Comparison of ENCODE assay signal across 11 cellular contexts in the genomic region with DNA sequence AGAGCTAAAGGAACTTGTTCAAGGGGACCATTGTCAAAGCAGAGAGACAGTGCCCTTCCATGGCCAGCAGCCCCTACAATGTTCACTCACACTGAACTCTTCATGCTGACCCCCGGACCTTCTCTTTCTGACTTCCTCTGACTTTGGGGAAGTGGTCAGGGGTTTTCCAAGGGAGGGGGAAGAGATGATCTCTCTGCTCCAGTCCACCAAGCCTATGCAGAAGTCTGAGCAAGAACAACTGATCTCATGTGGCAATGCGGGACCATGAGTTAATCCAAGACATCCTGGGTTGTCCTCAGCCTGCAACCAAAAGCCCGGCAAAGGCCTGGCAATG. TPM values are rescaled to one million over a fixed set of nuclear protein-coding genes. Genes with fewer than 3 reads are reported as not detected.
DNase-seq lines count a peak whose midpoint lies in the region; ATAC-seq and TF ChIP-seq lines count a peak whose summit lies in the region.
"Had no signal": no experiment of that assay in that cellular context is flagged by ENCODE, and none has a peak within 500 bp of the region (broad histone marks: within the 10 kb centered on the region; RNA-seq: fewer than 3 reads in every experiment).

No MANE protein-coding gene starts in this region.

- no peaks in the 10 kb centered on the region; the same call in 1 of the 2 replicates for H3K9me1 ChIP-seq in IMR-90 (ENCODE audit: insufficient read depth, low read length)

- peaks cover 4 to 17% (median 11%) of the 10 kb centered on the region in 7 donors for H3K4me1 Mint-ChIP-seq in naive thymus-derived CD4-positive, alpha-beta T cell

- peak overlapping the region; percentile 96 for H2AFZ ChIP-seq in IMR-90 (replicated peaks; ENCODE audit: low read length, poor library complexity)

- H4K91ac ChIP-seq in IMR-90 (ENCODE audit: insufficient read depth, low read depth, low read length) = no peak overlapping the region

- no peak overlapping the region for H3K4ac ChIP-seq in IMR-90 (ENCODE audit: low read depth, low read length)

- no peak overlapping the region for H2BK15ac ChIP-seq in IMR-90 (ENCODE audit: low read depth, low read length)

- H3K9ac ChIP-seq in IMR-90 (ENCODE audit: low read depth, low read length) = no peak overlapping the region

- H3K4me1 ChIP-seq in IMR-90 (ENCODE audit: control insufficient read depth, insufficient read depth, low read length) = peaks cover 10% of the 10 kb centered on the region
- peaks cover 10% of the 10 kb centered on the region in 2 donors for H3K4me1 ChIP-seq in naive thymus-derived CD4-positive, alpha-beta T cell (ENCODE audit: control insufficient read depth in 2 of 2, insufficient read depth in 2 of 2, low read length in 2 of 2)
- H3K4me1 ChIP-seq: testis had no signal

- no peak overlapping the region for H4K8ac ChIP-seq in IMR-90 (ENCODE audit: low read depth in 2 of 2, low read length in 2 of 2)

- peaks cover 0 to 7% of the 10 kb centered on the region in 2 experiments; a peak in 1 of 4 replicates for H3K79me1 ChIP-seq in IMR-90 (ENCODE audit: low read depth in 1 of 2, low read length in 2 of 2)

- no peak overlapping the region for H3K4me3 ChIP-seq in IMR-90 (ENCODE audit: insufficient read depth, low read depth, low read length)
- no peak overlapping the region for H3K4me3 ChIP-seq in naive thymus-derived CD4-positive, alpha-beta T cell (ENCODE audit: low read length)
- H3K4me3 ChIP-seq: testis had no signal

- H3K9me3 ChIP-seq in IMR-90 (ENCODE audit: control insufficient read depth, insufficient read depth, low read length) = no peaks in the 10 kb centered on the region
- H3K9me3 ChIP-seq in naive thymus-derived CD4-positive, alpha-beta T cell (ENCODE audit: control insufficient read depth in 2 of 3, low read length in 3 of 3) = no peaks in the 10 kb centered on the region
- H3K9me3 ChIP-seq: testis had no signal

- H2AK5ac ChIP-seq in IMR-90 (ENCODE audit: low read depth, low read length) = no peak overlapping the region

- no peak overlapping the region for H4K5ac ChIP-seq in IMR-90 (ENCODE audit: low read depth, low read length)

- H3K27me3 ChIP-seq in IMR-90 (ENCODE audit: control insufficient read depth, insufficient read depth, low read length) = no peaks in the 10 kb centered on the region
- H3K27me3 ChIP-seq in naive thymus-derived CD4-positive, alpha-beta T cell (ENCODE audit: control insufficient read depth in 2 of 2, insufficient read depth in 2 of 2, low read length in 2 of 2) = no peaks in the 10 kb centered on the region
- H3K27me3 ChIP-seq: testis had no signal

- no peak for TF ChIP-seq RAD21 in IMR-90 (IDR thresholded peaks at IDR 0.05; ENCODE audit: low read length)

- H3K9me3 Mint-ChIP-seq in naive thymus-derived CD4-positive, alpha-beta T cell = no peaks in the 10 kb centered on the region

- no peak overlapping the region for H2BK120ac ChIP-seq in IMR-90 (ENCODE audit: low read depth, low read length)

- in situ Hi-C loops in IMR-90 (cut with MboI; ENCODE audit: low sequenced_read_pairs) = loop anchor here (5.0 kb wide), 1 partner anchor 53 kb away; no protein-coding TSS in a partner anchor

- no peak overlapping the region for H3K18ac ChIP-seq in IMR-90 (ENCODE audit: low read depth, low read length)

- ATAC-seq in IMR-90 (ENCODE audit: low read depth) (no peak), HG02763 (IDR thresholded peaks at IDR 0.05; ENCODE audit: unreplicated experiment) (no peak), GM21447 (IDR thresholded peaks at IDR 0.05; ENCODE audit: unreplicated experiment) (no peak)
- peak; percentile 77 for ATAC-seq in naive thymus-derived CD4-positive, alpha-beta T cell

- H2BK20ac ChIP-seq in IMR-90 (ENCODE audit: low read depth, low read length) = no peak overlapping the region

- no peaks in the 10 kb centered on the region for H3K36me3 ChIP-seq in IMR-90 (ENCODE audit: control insufficient read depth, insufficient read depth, low read length)
- no peaks in the 10 kb centered on the region for H3K36me3 ChIP-seq in naive thymus-derived CD4-positive, alpha-beta T cell (ENCODE audit: control insufficient read depth in 2 of 3, insufficient read depth in 3 of 3, low read length in 3 of 3)

- POLR2A ChIA-PET in IMR-90 (lab: Charles Lee; ENCODE audit: unreplicated experiment) = interaction anchor here (0.6 kb wide), 1 partner anchor 22 kb away, joined by 3 read pairs; no protein-coding TSS in a partner anchor
- POLR2A ChIA-PET in naive thymus-derived CD4-positive, alpha-beta T cell (lab: Charles Lee) = interaction anchor here (0.6 to 2.3 kb wide), 11 partner anchors 11 to 434 kb away, joined by 3 to 20 read pairs (median 4); a partner anchor contains a TSS

- no peak overlapping the region for H3K27ac ChIP-seq in IMR-90 (ENCODE audit: insufficient read depth, low read length)
- H3K27ac ChIP-seq in angular gyrus (ENCODE audit: low read depth, low read length) = peak overlapping the region; percentile 83
- H3K27ac ChIP-seq in naive thymus-derived CD4-positive, alpha-beta T cell (ENCODE audit: low read depth, low read length) = no peak overlapping the region

- no peak overlapping the region for H3K14ac ChIP-seq in IMR-90 (replicated peaks; ENCODE audit: low read depth, low read length)

- TF ChIP-seq CTCF in IMR-90 (conservative IDR thresholded peaks at IDR 0.05; ENCODE audit: low read depth, low read length) = no peak

- no peak overlapping the region for H2AK9ac ChIP-seq in IMR-90 (replicated peaks; ENCODE audit: low read depth, low read length, poor library complexity)

- dilution Hi-C loops in IMR-90 (cut with HindIII; ENCODE audit: low sequenced_read_pairs, unreplicated experiment) = no loop called here

- no peak overlapping the region for H3K56ac ChIP-seq in IMR-90 (ENCODE audit: extremely low read depth, insufficient read depth, low read length)

- H2BK5ac ChIP-seq in IMR-90 (ENCODE audit: low read depth, low read length, poor library complexity, severe bottlenecking) = no peak overlapping the region

- WGBS in IMR-90 (ENCODE audit: extremely low coverage in 2 of 2, insufficient read length in 1 of 2), 2 experiments = 80% methylated on average over 1 of the region's 3 CpGs; no CpG with 5 or more reads in 1 of the 2 experiments

- H4K20me1 ChIP-seq in IMR-90 (ENCODE audit: insufficient read depth, low read length) = no peaks in the 10 kb centered on the region

- H3K27ac Mint-ChIP-seq in naive thymus-derived CD4-positive, alpha-beta T cell = no peak overlapping the region
- H3K27ac Mint-ChIP-seq: activated naive CD8-positive, alpha-beta T cell had no signal

- no peaks in the 10 kb centered on the region for H3K27me3 Mint-ChIP-seq in naive thymus-derived CD4-positive, alpha-beta T cell
- H3K27me3 Mint-ChIP-seq: activated naive CD8-positive, alpha-beta T cell had no signal

- no peak for TF ChIP-seq POLR2A in IMR-90 (IDR thresholded peaks at IDR 0.05; ENCODE audit: low read depth, low read length)

- H3K23ac ChIP-seq in IMR-90 (ENCODE audit: low read depth, low read length) = no peak overlapping the region

- BruUV-seq in IMR-90 (replicated peaks; lab: Mats Ljungman, UMichigan) = no TSS peak

- H3K36me3 Mint-ChIP-seq in naive thymus-derived CD4-positive, alpha-beta T cell = no peaks in the 10 kb centered on the region
- H3K36me3 Mint-ChIP-seq: activated naive CD8-positive, alpha-beta T cell had no signal

- CTCF ChIA-PET in IMR-90 (lab: Yijun Ruan, JAX) = interaction anchor here (0.6 to 1.3 kb wide), 11 partner anchors 9 to 67 kb away, joined by 3 to 11 read pairs (median 4); a partner anchor contains a TSS
- CTCF ChIA-PET in naive thymus-derived CD4-positive, alpha-beta T cell (lab: Charles Lee) = interaction anchor here (0.6 to 5.2 kb wide), 14 partner anchors 9 to 500 kb away, joined by 3 to 41 read pairs (median 4); a partner anchor contains a TSS

- intact Hi-C loops in IMR-90 (cut with micrococcal nuclease) = loop anchor here (1.0 kb wide), 2 partner anchors 28 to 52 kb away; no protein-coding TSS in a partner anchor
- intact Hi-C loops in naive thymus-derived CD4-positive, alpha-beta T cell (cut with micrococcal nuclease) = loop anchor here (1.0 to 2.0 kb wide), 6 partner anchors 11 to 79 kb away; a partner anchor contains a TSS

- no peak overlapping the region for H3K4me3 Mint-ChIP-seq in naive thymus-derived CD4-positive, alpha-beta T cell
- H3K4me3 Mint-ChIP-seq: activated naive CD8-positive, alpha-beta T cell had no signal

- H3K4me2 ChIP-seq in IMR-90 (ENCODE audit: low read depth, low read length) = no peak overlapping the region

- DNase-seq in CD1c-positive myeloid dendritic cell (ENCODE audit: extremely low spot score) = peak; percentile 94
- no peak for DNase-seq in IMR-90
- DNase-seq in naive thymus-derived CD4-positive, alpha-beta T cell = no peak
- no peak for DNase-seq in AG20443 (ENCODE audit: low spot score)
- no peak for DNase-seq in activated CD8-positive, alpha-beta memory T cell treated with anti-CD3 and anti-CD28 coated beads, Interleukin-2, amount 50 U/mL, for 48 hours

TF ChIP-seq in IMR-90, 13 proteins besides CTCF, POLR2A, EP300 and RAD21 (continues in another document):
- no peak for TF ChIP-seq SMC3 (IDR thresholded peaks at IDR 0.05; ENCODE audit: low read depth, low read length)

RNA-seq across cellular contexts. Expression of a gene that starts 11.6 kb away (rescaled TPM):
- total RNA-seq in IMR-90 (2012; rRNA removed) = 81.4 and 91.8 TPM in 2 replicates
- 101 and 117 TPM in 2 replicates for polyA plus RNA-seq in IMR-90 (2012; rRNA removed)
- 64.3 and 78.0 TPM in 2 replicates for polyA plus RNA-seq in IMR-90 (2012; cell fraction: cytosol; rRNA removed)
- polyA plus RNA-seq in IMR-90 (2012; cell fraction: nucleus; rRNA removed; ENCODE audit: low replicate concordance) = 272 and 424 TPM in 2 replicates
- 100 to 1,000 TPM; 108 to 236 (median 182) TPM for total RNA-seq in naive thymus-derived CD4-positive, alpha-beta T cell
- polyA plus RNA-seq in naive thymus-derived CD4-positive, alpha-beta T cell = 10 to 100 TPM; 17.0 to 28.5 TPM

RNA-seq across cellular contexts. Expression of a gene that starts 30.8 kb away (rescaled TPM):
- 553 and 927 TPM in 2 replicates for total RNA-seq in IMR-90 (2012; rRNA removed)
- polyA plus RNA-seq in IMR-90 (2012; rRNA removed) = 952 and 1,264 TPM in 2 replicates
- 935 and 1,213 TPM in 2 replicates for polyA plus RNA-seq in IMR-90 (2012; cell fraction: cytosol; rRNA removed)
- 229 and 499 TPM in 2 replicates for polyA plus RNA-seq in IMR-90 (2012; cell fraction: nucleus; rRNA removed; ENCODE audit: low replicate concordance)
- total RNA-seq in naive thymus-derived CD4-positive, alpha-beta T cell = 100 to 1,000 TPM; 207 to 278 (median 256) TPM
- 100 to 1,000 TPM; 366 to 393 TPM for polyA plus RNA-seq in naive thymus-derived CD4-positive, alpha-beta T cell

RNA-seq across cellular contexts. Expression of a gene that starts 48.5 kb away (rescaled TPM):
- not detected in 2 replicates for total RNA-seq in IMR-90 (2012; rRNA removed)
- polyA plus RNA-seq in IMR-90 (2012; rRNA removed) = not detected in 2 replicates
- polyA plus RNA-seq in IMR-90 (2012; cell fraction: cytosol; rRNA removed) = not detected in 2 replicates
- polyA plus RNA-seq in IMR-90 (2012; cell fraction: nucleus; rRNA removed; ENCODE audit: low replicate concordance) = 0.07 TPM in 1 of 2 replicates, not detected in the other
- not detected for total RNA-seq in naive thymus-derived CD4-positive, alpha-beta T cell
- polyA plus RNA-seq in naive thymus-derived CD4-positive, alpha-beta T cell = 1 to 10 TPM in 1 of 2 donors, under 1 TPM in 1; 0.60 to 1.3 TPM
- polyA plus RNA-seq: neural cell had no signal

RNA-seq across cellular contexts. Expression of a gene that starts 55.7 kb away (rescaled TPM):
- total RNA-seq in IMR-90 (2012; rRNA removed) = 22.5 and 28.0 TPM in 2 replicates
- polyA plus RNA-seq in IMR-90 (2012; rRNA removed) = 23.4 and 29.9 TPM in 2 replicates
- polyA plus RNA-seq in IMR-90 (2012; cell fraction: cytosol; rRNA removed) = 9.3 and 11.6 TPM in 2 replicates
- 59.4 and 172 TPM in 2 replicates for polyA plus RNA-seq in IMR-90 (2012; cell fraction: nucleus; rRNA removed; ENCODE audit: low replicate concordance)
- total RNA-seq in naive thymus-derived CD4-positive, alpha-beta T cell = 100 to 1,000 TPM in 2 of 5 experiments, 10 to 100 TPM in 3; 64.6 to 117 (median 79.8) TPM
- polyA plus RNA-seq in naive thymus-derived CD4-positive, alpha-beta T cell = 1 to 10 TPM; 8.1 to 9.3 TPM
